ENCODE assay signal across 8 cellular contexts in genomic region chr5:6704361-6704851, GRCh38. TPM values are rescaled to one million over a fixed set of nuclear protein-coding genes. Genes with fewer than 3 reads are reported as not detected.
DNase-seq lines count a peak whose midpoint lies in the region; ATAC-seq, FAIRE-seq and TF ChIP-seq lines count a peak whose summit lies in the region.

No MANE protein-coding gene starts in this region.

- H3K9me3 ChIP-seq in SJSA1 (replicated peaks): no peaks in the 10 kb centered on the region
- H3K9me3 ChIP-seq in pancreas: no peaks in the 10 kb centered on the region
- H3K9me3 ChIP-seq in BE2C: no peaks in the 10 kb centered on the region

- ATAC-seq in pancreas: peak; percentile 53 to 92 (median 78)
- no peak for ATAC-seq in HG03378 (IDR thresholded peaks at IDR 0.05; ENCODE audit: unreplicated experiment)

- H3K4me1 ChIP-seq in SJSA1 (replicated peaks) (peaks cover 41% of the 10 kb centered on the region), pancreas (no peaks in the 10 kb centered on the region), BE2C (peaks cover 2% of the 10 kb centered on the region; the same call in 1 of the 2 replicates)

- TF ChIP-seq CTCF in CD14-positive monocyte (IDR thresholded peaks at IDR 0.05) (no peak), fibroblast of mammary gland (conservative IDR thresholded peaks at IDR 0.05; ENCODE audit: control insufficient read depth, insufficient read depth, low read depth, low read length) (no peak), pancreas (IDR thresholded peaks at IDR 0.05) (no peak), BE2C (IDR thresholded peaks at IDR 0.05; ENCODE audit: low read depth, low read length) (no peak)

- peak overlapping the region in 5 of 7 donors; percentile 3 to 50 (median 30) for H3K27ac Mint-ChIP-seq in CD14-positive monocyte

- H3K9me3 Mint-ChIP-seq in CD14-positive monocyte: peaks cover 0 to 8% (median 1%) of the 10 kb centered on the region in 7 donors

- peaks cover 17 to 27% (median 18%) of the 10 kb centered on the region in 3 donors for H3K27me3 Mint-ChIP-seq in CD14-positive monocyte (ENCODE audit: low read depth in 3 of 3)

- WGBS in pancreas, 2 donors: 47 to 53% methylated on average over 11 of the region's 11 CpGs

- H3K36me3 ChIP-seq in SJSA1 (no peaks in the 10 kb centered on the region), pancreas (no peaks in the 10 kb centered on the region), BE2C (no peaks in the 10 kb centered on the region)

- H3K4me3 ChIP-seq in SJSA1 (no peak overlapping the region; the same call in 1 of the 2 replicates), fibroblast of mammary gland (ENCODE audit: control insufficient read depth, low read depth, low read length) (no peak overlapping the region), pancreas (no peak overlapping the region), BE2C (ENCODE audit: low read depth, low read length) (no peak overlapping the region)

- H3K27me3 ChIP-seq in SJSA1 (replicated peaks) (no peaks in the 10 kb centered on the region), pancreas (no peaks in the 10 kb centered on the region), BE2C (no peaks in the 10 kb centered on the region)

- no peak for FAIRE-seq in pancreas (lab: Jason Lieb, UNC)

- H3K27ac ChIP-seq in SJSA1 (peak overlapping the region; percentile 68), pancreas (peak overlapping the region; percentile 41 to 67 (median 60))

- no peaks in the 10 kb centered on the region for H3K36me3 Mint-ChIP-seq in CD14-positive monocyte

- no peak overlapping the region for H3K4me3 Mint-ChIP-seq in CD14-positive monocyte

- no peak for DNase-seq in CD14-positive monocyte (ENCODE audit: low spot score)
- DNase-seq in SJSA1 (ENCODE audit: low read depth in 1 of 2, low spot score in 2 of 2): peak; percentile 90 to 93
- peak; percentile 77 for DNase-seq in fibroblast of mammary gland (ENCODE audit: low read depth)
- peak in 2 of 6 donors; percentile 40 to 45 for DNase-seq in pancreas
- DNase-seq in NCI-H146 (lab: John Stamatoyannopoulos, UW): no peak
- DNase-seq in BE2C: no peak
- DNase-seq in NCI-H774 (lab: John Stamatoyannopoulos, UW): no peak

- intact Hi-C loops in CD14-positive monocyte (cut with micrococcal nuclease) (no loop called here), pancreas (cut with DNase I) (no loop called here)

- peaks cover 28% of the 10 kb centered on the region for H3K4me1 Mint-ChIP-seq in CD14-positive monocyte

RNA-seq across cellular contexts. Expression of gene TENT4A, which starts 8.8 kb away (rescaled TPM):
- polyA plus RNA-seq in CD14-positive monocyte (under 1 TPM; 0.17 to 0.44 TPM), pancreas (10 to 100 TPM in 1 of 2 donors, 1 to 10 TPM in 1; 8.3 to 13.6 TPM)
- total RNA-seq in SJSA1 (2014; rRNA removed; shearing (Covaris generic)): 17.8 and 24.6 TPM in 2 replicates
- 10 to 100 TPM in 1 of 6 donors, 1 to 10 TPM in 5; 7.0 to 13.5 (median 8.5) TPM for total RNA-seq in pancreas
- 39.4 TPM for polyA plus RNA-seq in BE2C (2012; ENCODE audit: insufficient read depth, insufficient read length, low read depth)

Comparison
In these comparisons a context has a peak if more than half of its experiments do, and no peak if none do; other contexts are left out.
1. DNase-seq: peak in SJSA1 (2 of 2) and fibroblast of mammary gland (single experiment); none in CD14-positive monocyte (single experiment), NCI-H146 (single experiment), BE2C (single experiment) and NCI-H774 (single experiment).